ENCODE assay signal across 8 cellular contexts in the genomic region with DNA sequence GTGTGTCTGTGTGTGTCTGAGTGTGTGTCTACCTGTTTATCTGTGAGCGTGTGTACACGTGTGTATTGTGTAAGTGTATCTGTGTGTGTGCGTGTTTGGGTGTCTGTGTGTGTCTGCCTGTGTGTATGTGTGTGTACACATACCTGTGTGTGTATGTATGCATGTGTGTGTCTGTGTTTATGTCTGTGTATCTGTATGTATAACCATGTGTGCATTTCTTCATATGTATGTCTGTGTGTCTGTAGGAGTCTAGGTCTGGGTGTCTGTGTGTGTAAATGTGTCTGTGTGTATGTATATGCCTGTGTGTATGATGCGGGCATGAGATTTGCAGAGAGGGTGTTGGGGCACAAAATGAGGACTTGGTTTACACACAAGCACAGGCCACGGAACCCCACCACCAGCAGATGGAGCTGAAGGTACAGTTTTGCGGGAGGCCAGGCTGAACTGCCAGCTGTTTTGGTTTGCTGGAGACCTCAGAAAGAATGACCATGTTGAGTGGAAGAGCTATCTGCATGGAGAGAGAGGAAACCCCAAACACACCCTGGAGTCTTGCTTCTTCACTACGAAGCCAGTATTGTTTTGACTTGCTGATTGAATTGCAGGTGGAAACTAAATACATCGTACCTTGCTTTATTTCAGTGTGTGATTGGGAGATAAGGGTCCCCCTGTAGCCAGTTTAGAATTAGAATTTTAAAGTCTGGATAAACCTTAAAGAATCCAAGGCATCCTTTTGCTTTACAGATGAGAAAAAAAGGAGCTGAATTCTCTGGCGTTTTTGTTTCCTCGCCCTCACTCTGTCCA.
DNase-seq lines count a peak whose midpoint lies in the region; ATAC-seq and TF ChIP-seq lines count a peak whose summit lies in the region.

No MANE protein-coding gene starts in this region.

- no peaks in the 10 kb centered on the region for H3K79me2 ChIP-seq in osteoblast (ENCODE audit: insufficient read depth, low read length)

- H3K4me1 Mint-ChIP-seq in effector memory CD8-positive, alpha-beta T cell (ENCODE audit: low read depth in 2 of 2) = no peaks in the 10 kb centered on the region

- no peak overlapping the region for H3K4me2 ChIP-seq in osteoblast (ENCODE audit: insufficient read depth, low read length)

- H3K27me3 ChIP-seq in MG63 = no peaks in the 10 kb centered on the region
- H3K27me3 ChIP-seq in osteoblast (ENCODE audit: insufficient read depth, low read length) = no peaks in the 10 kb centered on the region

- H3K4me1 ChIP-seq in osteoblast (ENCODE audit: insufficient read depth, low read length) = peaks cover 5% of the 10 kb centered on the region

- peak overlapping the region; percentile 5 for H3K27ac ChIP-seq in osteoblast (ENCODE audit: low read depth, low read length)

- no peaks in the 10 kb centered on the region for H4K20me1 ChIP-seq in osteoblast (ENCODE audit: insufficient read depth, low read length)

- H3K36me3 ChIP-seq in MG63 (no peaks in the 10 kb centered on the region), osteoblast (ENCODE audit: insufficient read depth, low read length) (no peaks in the 10 kb centered on the region)

- no peak overlapping the region for H3K27ac Mint-ChIP-seq in effector memory CD8-positive, alpha-beta T cell

- no peak overlapping the region for H2AFZ ChIP-seq in osteoblast (ENCODE audit: low read length)

- peak; percentile 94 for TF ChIP-seq CTCF in foreskin fibroblast (IDR thresholded peaks at IDR 0.05; ENCODE audit: low read depth, low read length)
- TF ChIP-seq CTCF in osteoblast (IDR thresholded peaks at IDR 0.05; ENCODE audit: extremely low read depth, low read depth, low read length) = peak; percentile 96

- peaks cover 13 to 25% of the 10 kb centered on the region in 2 donors for H3K9me3 Mint-ChIP-seq in effector memory CD8-positive, alpha-beta T cell

- H3K36me3 Mint-ChIP-seq in effector memory CD8-positive, alpha-beta T cell (ENCODE audit: insufficient read depth) = no peaks in the 10 kb centered on the region

- H3K4me3 ChIP-seq in MG63 (no peak overlapping the region), foreskin fibroblast (ENCODE audit: low read depth in 1 of 2, low read length in 2 of 2) (no peak overlapping the region), osteoblast (ENCODE audit: insufficient read depth, low read length) (no peak overlapping the region)

- no peaks in the 10 kb centered on the region for H3K27me3 Mint-ChIP-seq in effector memory CD8-positive, alpha-beta T cell

- DNase-seq in ELR (ENCODE audit: low read depth) (peak; percentile 87), MG63 (peak; percentile 73), T1000 (lab: John Stamatoyannopoulos, UW) (peak; percentile 47), foreskin fibroblast (peak; percentile 84 to 94), osteoblast (ENCODE audit: insufficient read length, low spot score, missing footprints) (peak; percentile 94)
- no peak for DNase-seq in effector memory CD8-positive, alpha-beta T cell

- no peak overlapping the region for H3K4me3 Mint-ChIP-seq in effector memory CD8-positive, alpha-beta T cell

- H3K9me3 ChIP-seq in MG63 (no peaks in the 10 kb centered on the region), osteoblast (ENCODE audit: low read depth, low read length) (no peaks in the 10 kb centered on the region)

- ATAC-seq in GM21529 (IDR thresholded peaks at IDR 0.05; ENCODE audit: unreplicated experiment) = peak; percentile 81
- ATAC-seq in HG03108 (IDR thresholded peaks at IDR 0.05; ENCODE audit: unreplicated experiment) = no peak
- no peak for ATAC-seq in effector memory CD8-positive, alpha-beta T cell (replicated peaks)

Comparison
In these comparisons a context has a peak if more than half of its experiments do, and no peak if none do; other contexts are left out.
1. DNase-seq: peak in ELR (single experiment), MG63 (single experiment), T1000 (single experiment), foreskin fibroblast (2 of 2) and osteoblast (single experiment); none in effector memory CD8-positive, alpha-beta T cell (0 of 3).